2 cellular contexts compared by ENCODE assay signal in genomic region chr2:151914989-151915628, GRCh38.
TF ChIP-seq lines count a peak whose summit lies in the region.

No MANE protein-coding gene starts in this region.

TF ChIP-seq in GM23338, 12 proteins besides CTCF, POLR2A, EP300 and RAD21:
- TF ChIP-seq ZNF114 (CRISPR knock-in tag; IDR thresholded peaks at IDR 0.05) (no peak), JUNB (IDR thresholded peaks at IDR 0.05; ENCODE audit: unreplicated experiment) (no peak), EZH2phosphoT487 (IDR thresholded peaks at IDR 0.05; ENCODE audit: unreplicated experiment) (no peak), EZH2 (IDR thresholded peaks at IDR 0.05; ENCODE audit: low read depth, unreplicated experiment) (no peak), REST (IDR thresholded peaks at IDR 0.05; ENCODE audit: unreplicated experiment) (no peak), ZNF462 (CRISPR knock-in tag; IDR thresholded peaks at IDR 0.05) (no peak), STAT1 (IDR thresholded peaks at IDR 0.05; ENCODE audit: unreplicated experiment) (no peak), ZNF331 (CRISPR knock-in tag; IDR thresholded peaks at IDR 0.05; ENCODE audit: low read depth) (no peak), POLR2AphosphoS5 (IDR thresholded peaks at IDR 0.05; ENCODE audit: low read depth) (no peak), NANOG (IDR thresholded peaks at IDR 0.05; ENCODE audit: borderline replicate concordance) (no peak), ETS1 (IDR thresholded peaks at IDR 0.05) (no peak), CREB1 (CRISPR knock-in tag; IDR thresholded peaks at IDR 0.05; ENCODE audit: low read depth) (no peak)
TF ChIP-seq in GM23338: peak in this region for 0.

TF ChIP-seq in H1, 55 proteins besides CTCF, POLR2A, EP300 and RAD21:
- TF ChIP-seq CTBP2 (IDR thresholded peaks at IDR 0.05; ENCODE audit: borderline replicate concordance, insufficient read depth, insufficient read length, low read length) (no peak), JUN (IDR thresholded peaks at IDR 0.05; ENCODE audit: low read depth, low read length) (no peak), CREB1 (IDR thresholded peaks at IDR 0.05) (no peak), SUZ12 (IDR thresholded peaks at IDR 0.05; ENCODE audit: low read length) (no peak), BACH1 (IDR thresholded peaks at IDR 0.05; ENCODE audit: low read length) (no peak), USF2 (IDR thresholded peaks at IDR 0.05; ENCODE audit: low read length) (no peak)
TF ChIP-seq in H1: peak in this region for 0.
